9 cellular contexts compared by ENCODE assay signal in the genomic region with DNA sequence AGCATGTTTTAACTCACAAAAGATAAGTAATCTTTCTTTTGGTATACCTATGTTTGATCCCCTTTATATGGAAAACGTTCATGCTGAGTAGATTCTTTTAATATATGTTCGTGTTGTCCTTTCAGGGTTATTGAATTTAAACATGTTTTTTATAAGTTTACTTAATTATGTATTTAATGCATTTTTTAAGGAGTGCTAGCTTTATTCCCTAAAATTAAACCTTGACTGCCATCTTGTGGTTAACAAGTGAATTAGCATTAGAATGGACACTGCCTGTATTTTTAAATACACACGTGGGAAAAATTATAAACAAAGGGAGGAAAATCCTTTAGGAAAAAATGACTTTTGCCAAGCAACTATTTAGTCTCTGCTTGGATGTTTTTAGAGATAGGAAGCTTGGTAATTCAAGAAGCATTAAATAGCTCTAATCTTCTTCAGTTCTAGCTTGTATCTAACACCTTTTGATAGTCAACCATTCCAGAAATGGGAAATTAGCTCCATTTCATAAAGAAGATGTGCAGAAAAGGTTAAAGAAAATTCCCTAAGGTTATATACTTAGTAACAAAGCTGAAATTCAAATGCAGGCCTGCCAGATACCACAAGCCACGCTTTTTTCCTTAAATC. TPM values are rescaled to one million over a fixed set of nuclear protein-coding genes. Genes with fewer than 3 reads are reported as not detected.
DNase-seq lines count a peak whose midpoint lies in the region; ATAC-seq and TF ChIP-seq lines count a peak whose summit lies in the region.
"Had no signal": no experiment of that assay in that cellular context is flagged by ENCODE, and none has a peak within 500 bp of the region (broad histone marks: within the 10 kb centered on the region; RNA-seq: fewer than 3 reads in every experiment).

No MANE protein-coding gene starts in this region.

- DNase-seq in AG04449 (ENCODE audit: low read depth, low spot score) (no peak), NCI-H748 (lab: John Stamatoyannopoulos, UW; ENCODE audit: unreplicated experiment) (peak; percentile 39), choroid plexus epithelial cell (ENCODE audit: low read depth) (peak; percentile 65), mesothelial cell of epicardium (ENCODE audit: low spot score in 2 of 2, unreplicated experiment in 2 of 2) (no peak), lower leg skin (ENCODE audit: low spot score in 2 of 2) (no peak), posterior cingulate gyrus (no peak)

- 13% methylated on average over 4 of the region's 4 CpGs for WGBS in lower leg skin, 2 donors

- intact Hi-C loops in lower leg skin (cut with DNase I; ENCODE audit: low total_unique reads): loop anchor here (5.0 kb wide), 1 partner anchor 629 kb away; no protein-coding TSS in a partner anchor
- intact Hi-C loops in posterior cingulate gyrus (cut with DNase I): loop anchor here (1.0 kb wide), 1 partner anchor 630 kb away; no protein-coding TSS in a partner anchor

- H3K4me3 ChIP-seq in AG04449 (ENCODE audit: low read depth, low read length) (no peak overlapping the region), choroid plexus epithelial cell (ENCODE audit: low read depth, low read length) (no peak overlapping the region), lower leg skin (ENCODE audit: low read depth, poor library complexity, severe bottlenecking) (no peak overlapping the region)

- POLR2A ChIA-PET in AG04449 (lab: Yijun Ruan, JAX): no interaction called here

- CTCF ChIA-PET in AG04449 (lab: Yijun Ruan, JAX): interaction anchor here (0.7 to 11.6 kb wide), 43 partner anchors 8 to 1405 kb away, joined by 3 to 275 read pairs (median 4); partner anchors contain the start of gene ROR1

- TF ChIP-seq CTCF in AG04449 (IDR thresholded peaks at IDR 0.05; ENCODE audit: insufficient read depth, low read length, missing control alignments): peak; percentile 23
- peak; percentile 61 for TF ChIP-seq CTCF in choroid plexus epithelial cell (conservative IDR thresholded peaks at IDR 0.05; ENCODE audit: low read depth, low read length)
- TF ChIP-seq CTCF in mesothelial cell of epicardium (IDR thresholded peaks at IDR 0.05; ENCODE audit: unreplicated experiment): peak; percentile 85
- no peak for TF ChIP-seq CTCF in lower leg skin (IDR thresholded peaks at IDR 0.05)

- TF ChIP-seq POLR2A in lower leg skin (IDR thresholded peaks at IDR 0.05): no peak

- H3K27me3 Mint-ChIP-seq in mesothelial cell of epicardium (ENCODE audit: low read depth): no peaks in the 10 kb centered on the region

- H3K27ac Mint-ChIP-seq in mesothelial cell of epicardium: peak overlapping the region; percentile 39
- H3K27ac Mint-ChIP-seq: activated naive CD8-positive, alpha-beta T cell had no signal

- H3K9me3 Mint-ChIP-seq in mesothelial cell of epicardium: no peaks in the 10 kb centered on the region

- peak; percentile 47 for ATAC-seq in GM18909 (IDR thresholded peaks at IDR 0.05; ENCODE audit: poor library complexity, unreplicated experiment)
- no peak for ATAC-seq in GM19452 (IDR thresholded peaks at IDR 0.05; ENCODE audit: unreplicated experiment)

- no peaks in the 10 kb centered on the region for H3K36me3 Mint-ChIP-seq in mesothelial cell of epicardium
- H3K36me3 Mint-ChIP-seq: activated naive CD8-positive, alpha-beta T cell had no signal

- H3K4me3 Mint-ChIP-seq in mesothelial cell of epicardium: no peak overlapping the region

- H3K4me1 Mint-ChIP-seq in mesothelial cell of epicardium: peaks cover 49% of the 10 kb centered on the region

RNA-seq across cellular contexts. Expression of gene UBE2U, which starts 43.0 kb away (rescaled TPM):
- total RNA-seq in mesothelial cell of epicardium (not detected in 3 replicates), lower leg skin (not detected)

Comparison
In these comparisons a context has a peak if more than half of its experiments do, and no peak if none do; other contexts are left out.
1. DNase-seq: peak in NCI-H748 (single experiment) and choroid plexus epithelial cell (single experiment); none in AG04449 (single experiment), mesothelial cell of epicardium (0 of 2), lower leg skin (0 of 2) and posterior cingulate gyrus (0 of 10).
2. CTCF ChIP-seq: peak in AG04449 (single experiment), choroid plexus epithelial cell (single experiment) and mesothelial cell of epicardium (single experiment); none in lower leg skin (0 of 3).